22 cellular contexts compared by ENCODE assay signal in genomic region chr1:12003762-12004161, GRCh38. TPM values are rescaled to one million over a fixed set of nuclear protein-coding genes. Genes with fewer than 3 reads are reported as not detected.
"Had no signal": no experiment of that assay in that cellular context is flagged by ENCODE, and none has a peak within 500 bp of the region (broad histone marks: within the 10 kb centered on the region; RNA-seq: fewer than 3 reads in every experiment).

No MANE protein-coding gene starts in this region.

- DNase-seq: cortex of kidney; dorsolateral prefrontal cortex; effector CD8-positive, alpha-beta T cell; heart right ventricle; hypothalamus; kidney glomerular epithelial cell; mesendoderm; naive B cell; spleen; stimulated activated CD4-positive, alpha-beta T cell treated with anti-CD3 and anti-CD28 coated beads, Interleukin-15, amount 100 ng/mL, for 24 hours; stimulated activated CD4-positive, alpha-beta T cell treated with anti-CD3 and anti-CD28 coated beads, Interleukin-1b, Interleukin-23, amount 100 ng/mL, for 48 hours; stimulated activated CD4-positive, alpha-beta T cell treated with anti-CD3 and anti-CD28 coated beads, Interleukin-4, amount 100 ng/mL, for 4 hours; stimulated activated naive CD4-positive, alpha-beta T cell treated with Interleukin-2 at 50 U/mL for 16 hours; thyroid gland; uterus had no signal

- H3K27ac Mint-ChIP-seq: nephron, type B pancreatic cell had no signal

- H3K4me1 Mint-ChIP-seq: nephron had no signal

- H3K27me3 Mint-ChIP-seq: naive B cell, type B pancreatic cell had no signal

- ATAC-seq: esophagus mucosa, heart right ventricle, sciatic nerve had no signal

- H3K4me3 Mint-ChIP-seq: naive B cell, nephron, type B pancreatic cell had no signal

- H3K9me3 Mint-ChIP-seq: naive B cell, nephron, type B pancreatic cell had no signal

RNA-seq across cellular contexts. Expression of gene TNFRSF8, which starts 59.3 kb away (rescaled TPM):
- total RNA-seq: fibroblast of lung, frontal cortex, lung microvascular endothelial cell, thyroid gland had no signal
